ENCODE assay signal across 8 cellular contexts in the genomic region with DNA sequence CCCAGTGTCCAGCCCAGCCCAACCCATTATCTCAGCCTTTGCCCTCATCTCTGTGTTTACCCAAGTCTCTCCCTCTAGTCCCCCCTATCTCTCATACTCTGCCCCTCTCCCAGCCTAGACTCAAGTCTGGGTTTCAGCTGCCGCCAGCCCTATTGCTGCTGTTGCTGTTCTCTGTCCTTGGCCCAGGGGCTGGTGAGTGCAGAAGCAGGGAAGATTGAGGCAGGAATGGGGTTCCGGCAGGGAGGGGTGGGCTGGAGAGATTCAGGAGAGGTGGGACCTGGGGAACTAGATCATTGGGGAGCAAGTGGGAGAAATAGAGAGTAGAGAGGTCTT. TPM values are rescaled to one million over a fixed set of nuclear protein-coding genes. Genes with fewer than 3 reads are reported as not detected.
DNase-seq lines count a peak whose midpoint lies in the region; ATAC-seq and TF ChIP-seq lines count a peak whose summit lies in the region.

No MANE protein-coding gene starts in this region.

- POLR2A ChIA-PET in MCF 10A (lab: Yijun Ruan, JAX), result interaction anchor here (0.5 kb wide), 1 partner anchor 18 kb away, joined by 3 read pairs; a partner anchor contains a TSS

- H3K9me3 ChIP-seq in right atrium auricular region, result no peaks in the 10 kb centered on the region
- H3K9me3 ChIP-seq in mucosa of stomach (ENCODE audit: control insufficient read depth, low read length), result no peaks in the 10 kb centered on the region

- H3K4me1 ChIP-seq in right atrium auricular region, result peaks cover 0 to 54% of the 10 kb centered on the region in 2 donors
- peaks cover 53% of the 10 kb centered on the region for H3K4me1 ChIP-seq in mucosa of stomach (ENCODE audit: control insufficient read depth, insufficient read depth, low read length)

- peak overlapping the region; percentile 89 to 95 for H3K27ac ChIP-seq in right atrium auricular region

- BruUV-seq in MCF 10A (replicated peaks; lab: Mats Ljungman, UMichigan), result no TSS peak

- peaks cover 45% of the 10 kb centered on the region for H3K4me1 Mint-ChIP-seq in MCF 10A (ENCODE audit: insufficient read depth, unreplicated experiment)

- no peaks in the 10 kb centered on the region for H3K36me3 Mint-ChIP-seq in MCF 10A (ENCODE audit: insufficient read depth, unreplicated experiment)

- DNase-seq in right atrium auricular region (ENCODE audit: low spot score) (no peak), left ventricle myocardium superior (no peak), MCF 10A (ENCODE audit: unreplicated experiment) (no peak), SW 1271 (lab: John Stamatoyannopoulos, UW) (no peak), amygdala (lab: John Stamatoyannopoulos, UW) (no peak), activated gamma-delta T cell treated with Interleukin-2 at 50 U/mL for 16 hours (no peak)

- no peaks in the 10 kb centered on the region for H3K27me3 Mint-ChIP-seq in MCF 10A (ENCODE audit: insufficient read depth, unreplicated experiment)

- peak overlapping the region; percentile 90 for H3K9ac ChIP-seq in mucosa of stomach (ENCODE audit: low read length)

- peak overlapping the region; percentile 81 for H3K4me3 Mint-ChIP-seq in MCF 10A (ENCODE audit: unreplicated experiment)

- H3K4me3 ChIP-seq in right atrium auricular region (peak overlapping the region; percentile 51 to 72), mucosa of stomach (ENCODE audit: low read length) (peak overlapping the region; percentile 38)

- TF ChIP-seq CTCF in right atrium auricular region (IDR thresholded peaks at IDR 0.05) (no peak), MCF 10A (IDR thresholded peaks at IDR 0.05; ENCODE audit: unreplicated experiment) (no peak)

- CTCF ChIA-PET in MCF 10A (lab: Yijun Ruan, JAX), result no interaction called here

- intact Hi-C loops in left ventricle myocardium superior (cut with micrococcal nuclease), result loop anchor here (5.0 kb wide), 1 partner anchor 53 kb away; no protein-coding TSS in a partner anchor
- intact Hi-C loops in MCF 10A (cut with micrococcal nuclease), result no loop called here

- no peaks in the 10 kb centered on the region for H3K9me3 Mint-ChIP-seq in MCF 10A (ENCODE audit: unreplicated experiment)

- no peak for ATAC-seq in left ventricle myocardium superior
- no peak for ATAC-seq in HG03439 (IDR thresholded peaks at IDR 0.05; ENCODE audit: unreplicated experiment)

- H3K36me3 ChIP-seq in right atrium auricular region (no peaks in the 10 kb centered on the region), mucosa of stomach (ENCODE audit: control insufficient read depth, insufficient read depth, low read length) (no peaks in the 10 kb centered on the region)

- H3K27ac Mint-ChIP-seq in MCF 10A (ENCODE audit: low read depth, unreplicated experiment), result peak overlapping the region; percentile 71

- H3K27me3 ChIP-seq in right atrium auricular region, result no peaks in the 10 kb centered on the region
- H3K27me3 ChIP-seq in mucosa of stomach (ENCODE audit: control insufficient read depth, insufficient read depth, low read length), result no peaks in the 10 kb centered on the region

RNA-seq across cellular contexts. Expression of a gene that starts 0.7 kb away (rescaled TPM):
- total RNA-seq in right atrium auricular region (10 to 100 TPM; 10.3 TPM), left ventricle myocardium superior (15.9 TPM), MCF 10A (2022) (4.6 and 7.0 TPM in 2 replicates)

RNA-seq across cellular contexts. Expression of a gene that starts 1.2 kb away (rescaled TPM):
- total RNA-seq in right atrium auricular region (not detected), left ventricle myocardium superior (not detected), MCF 10A (2022) (not detected in 2 replicates)

RNA-seq across cellular contexts. Expression of a gene that starts 14.9 kb away (rescaled TPM):
- total RNA-seq in right atrium auricular region (10 to 100 TPM; 31.3 to 35.0 TPM), left ventricle myocardium superior (75.8 TPM), MCF 10A (2022) (45.4 and 48.2 TPM in 2 replicates)

RNA-seq across cellular contexts. Expression of a gene that starts 17.7 kb away (rescaled TPM):
- total RNA-seq in right atrium auricular region (1 to 10 TPM; 1.6 to 4.1 TPM), left ventricle myocardium superior (3.2 TPM), MCF 10A (2022) (0.37 and 1.1 TPM in 2 replicates)

RNA-seq across cellular contexts. Expression of a gene that starts 38.3 kb away (rescaled TPM):
- total RNA-seq in right atrium auricular region, result 10 to 100 TPM; 17.7 to 27.2 TPM
- 24.6 TPM for total RNA-seq in left ventricle myocardium superior
- 5.7 and 10.0 TPM in 2 replicates for total RNA-seq in MCF 10A (2022)
